Comparison of ENCODE assay signal across 22 cellular contexts in the genomic region with DNA sequence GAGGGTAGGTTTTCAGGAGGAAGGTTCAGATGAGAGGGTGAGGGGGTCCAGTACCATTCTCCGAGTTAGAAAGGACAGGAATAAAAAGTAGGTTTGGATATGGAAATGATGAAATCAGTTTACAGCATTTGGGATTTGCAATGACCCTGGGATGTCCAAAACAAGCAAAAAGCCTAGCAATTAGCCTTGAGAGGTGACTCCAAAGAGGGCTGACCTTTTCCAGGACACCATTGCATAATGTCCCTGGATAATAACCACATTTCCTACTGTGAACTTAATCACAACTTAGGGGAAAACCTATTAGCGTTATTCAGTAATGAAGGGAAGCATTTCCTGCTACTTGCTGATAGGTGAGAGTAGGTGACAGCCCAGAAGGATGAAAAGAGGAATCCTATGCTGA.
DNase-seq lines count a peak whose midpoint lies in the region; ATAC-seq and TF ChIP-seq lines count a peak whose summit lies in the region.
"Had no signal": no experiment of that assay in that cellular context is flagged by ENCODE, and none has a peak within 500 bp of the region (broad histone marks: within the 10 kb centered on the region; RNA-seq: fewer than 3 reads in every experiment).

No MANE protein-coding gene starts in this region.

- H3K4me1 Mint-ChIP-seq in MCF 10A (ENCODE audit: insufficient read depth, unreplicated experiment), result no peaks in the 10 kb centered on the region
- H3K4me1 Mint-ChIP-seq: CD8-positive, alpha-beta memory T cell had no signal

- H3K27ac ChIP-seq in breast epithelium, result peak overlapping the region; percentile 11 to 74
- H3K27ac ChIP-seq in gastrocnemius medialis, result peak overlapping the region in 3 of 4 donors; percentile 12 to 48 (median 44)
- H3K27ac ChIP-seq: C4-2B, GM23248 had no signal

- intact Hi-C loops in breast epithelium (cut with DNase I; ENCODE audit: low total_unique reads) (no loop called here), MCF 10A (cut with micrococcal nuclease) (no loop called here), left ventricle myocardium superior (cut with micrococcal nuclease) (loop anchor here (10.0 kb wide), 1 partner anchor 89 kb away; no protein-coding TSS in a partner anchor), gastrocnemius medialis (cut with DNase I; ENCODE audit: low total_unique reads) (no loop called here)

- BruUV-seq in MCF 10A (replicated peaks; lab: Mats Ljungman, UMichigan), result no TSS peak

- TF ChIP-seq CTCF in breast epithelium (IDR thresholded peaks at IDR 0.05) (no peak), MCF 10A (IDR thresholded peaks at IDR 0.05; ENCODE audit: unreplicated experiment) (no peak), fibroblast of mammary gland (conservative IDR thresholded peaks at IDR 0.05; ENCODE audit: control insufficient read depth, insufficient read depth, low read depth, low read length) (no peak), gastrocnemius medialis (IDR thresholded peaks at IDR 0.05 in 4 of 5, conservative IDR thresholded peaks at IDR 0.05 in 1 of 5) (no peak)

- no peaks in the 10 kb centered on the region for H3K9me3 Mint-ChIP-seq in MCF 10A (ENCODE audit: unreplicated experiment)

- H3K4me3 ChIP-seq in breast epithelium (no peak overlapping the region), fibroblast of mammary gland (ENCODE audit: control insufficient read depth, low read depth, low read length) (no peak overlapping the region), gastrocnemius medialis (no peak overlapping the region)
- H3K4me3 ChIP-seq: GM23248, HAP-1 had no signal

- H3K4me3 Mint-ChIP-seq in MCF 10A (ENCODE audit: unreplicated experiment), result no peak overlapping the region
- H3K4me3 Mint-ChIP-seq: CD8-positive, alpha-beta memory T cell had no signal

- H3K9me3 ChIP-seq in breast epithelium (no peaks in the 10 kb centered on the region), gastrocnemius medialis (no peaks in the 10 kb centered on the region)
- H3K9me3 ChIP-seq: HAP-1, SK-N-SH had no signal

- H3K36me3 Mint-ChIP-seq in MCF 10A (ENCODE audit: insufficient read depth, unreplicated experiment), result no peaks in the 10 kb centered on the region
- H3K36me3 Mint-ChIP-seq: CD8-positive, alpha-beta memory T cell had no signal

- H3K36me3 ChIP-seq in breast epithelium (no peaks in the 10 kb centered on the region), gastrocnemius medialis (no peaks in the 10 kb centered on the region)
- H3K36me3 ChIP-seq: HAP-1 had no signal

- peaks cover 34% of the 10 kb centered on the region for H3K27me3 Mint-ChIP-seq in MCF 10A (ENCODE audit: insufficient read depth, unreplicated experiment)

- CTCF ChIA-PET in MCF 10A (lab: Yijun Ruan, JAX), result interaction anchor here (0.6 kb wide), 1 partner anchor 697 kb away, joined by 3 read pairs; no protein-coding TSS in a partner anchor

- DNase-seq in breast epithelium (ENCODE audit: low spot score in 2 of 2) (no peak), MCF 10A (ENCODE audit: unreplicated experiment) (no peak), fibroblast of mammary gland (ENCODE audit: low read depth) (peak; percentile 6), left ventricle myocardium superior (no peak), gastrocnemius medialis (peak in 1 of 2 donors; percentile 25), nucleus accumbens (lab: John Stamatoyannopoulos, UW) (no peak), NOMO-1 (lab: John Stamatoyannopoulos, UW; ENCODE audit: unreplicated experiment in 2 of 2) (no peak)
- DNase-seq: Calu3; CD8-positive, alpha-beta memory T cell; DMS153; GM23248; KG1; MV-4-11; NCI-H1105 treated with DMSO at 0.1 percent for 48 hours; NCI-H187 treated with DMSO at 0.1 percent for 48 hours; NCI-H2107; NCI-H774; SIG-M5; SK-N-SH had no signal

- in situ Hi-C loops in gastrocnemius medialis (cut with MboI; ENCODE audit: low sequenced_read_pairs in 4 of 4), result no loop called here

- H3K4me1 ChIP-seq in breast epithelium (peaks cover 0 to 4% of the 10 kb centered on the region in 2 donors), gastrocnemius medialis (peaks cover 4 to 7% of the 10 kb centered on the region in 2 donors)
- H3K4me1 ChIP-seq: HAP-1 had no signal

- no peaks in the 10 kb centered on the region for H3K27me3 ChIP-seq in breast epithelium
- H3K27me3 ChIP-seq in gastrocnemius medialis, result no peaks in the 10 kb centered on the region

- POLR2A ChIA-PET in MCF 10A (lab: Yijun Ruan, JAX), result no interaction called here

- peak; percentile 91 for ATAC-seq in left ventricle myocardium superior
- ATAC-seq in gastrocnemius medialis, result peak; percentile 68 to 87
- no peak for ATAC-seq in SK-N-SH treated with all-trans-retinoic acid at 6 μM for 48 hours

- no peak overlapping the region for H3K27ac Mint-ChIP-seq in MCF 10A (ENCODE audit: low read depth, unreplicated experiment)
- H3K27ac Mint-ChIP-seq: CD8-positive, alpha-beta memory T cell had no signal

- no peak for TF ChIP-seq POLR2A in breast epithelium (IDR thresholded peaks at IDR 0.05)
- TF ChIP-seq POLR2A in gastrocnemius medialis (IDR thresholded peaks at IDR 0.05), result no peak

TF ChIP-seq in SK-N-SH treated with all-trans-retinoic acid at 6 μM for 48 hours, 23 proteins besides CTCF, POLR2A, EP300 and RAD21:
- TF ChIP-seq, protein P1, sequence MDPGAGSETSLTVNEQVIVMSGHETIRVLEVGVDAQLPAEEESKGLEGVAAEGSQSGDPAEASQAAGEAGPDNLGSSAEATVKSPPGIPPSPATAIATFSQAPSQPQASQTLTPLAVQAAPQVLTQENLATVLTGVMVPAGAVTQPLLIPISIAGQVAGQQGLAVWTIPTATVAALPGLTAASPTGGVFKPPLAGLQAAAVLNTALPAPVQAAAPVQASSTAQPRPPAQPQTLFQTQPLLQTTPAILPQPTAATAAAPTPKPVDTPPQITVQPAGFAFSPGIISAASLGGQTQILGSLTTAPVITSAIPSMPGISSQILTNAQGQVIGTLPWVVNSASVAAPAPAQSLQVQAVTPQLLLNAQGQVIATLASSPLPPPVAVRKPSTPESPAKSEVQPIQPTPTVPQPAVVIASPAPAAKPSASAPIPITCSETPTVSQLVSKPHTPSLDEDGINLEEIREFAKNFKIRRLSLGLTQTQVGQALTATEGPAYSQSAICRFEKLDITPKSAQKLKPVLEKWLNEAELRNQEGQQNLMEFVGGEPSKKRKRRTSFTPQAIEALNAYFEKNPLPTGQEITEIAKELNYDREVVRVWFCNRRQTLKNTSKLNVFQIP (CRISPR knock-in tag; IDR thresholded peaks at IDR 0.05; ENCODE audit: borderline replicate concordance, low read depth), result no peak
- TF ChIP-seq ZNF565 (CRISPR knock-in tag; conservative IDR thresholded peaks at IDR 0.05; ENCODE audit: low read depth), result no peak
- no peak for TF ChIP-seq ZNF70 (CRISPR knock-in tag; IDR thresholded peaks at IDR 0.05)
- TF ChIP-seq PPARA (CRISPR knock-in tag; IDR thresholded peaks at IDR 0.05; ENCODE audit: borderline replicate concordance), result no peak
- TF ChIP-seq, protein P2, sequence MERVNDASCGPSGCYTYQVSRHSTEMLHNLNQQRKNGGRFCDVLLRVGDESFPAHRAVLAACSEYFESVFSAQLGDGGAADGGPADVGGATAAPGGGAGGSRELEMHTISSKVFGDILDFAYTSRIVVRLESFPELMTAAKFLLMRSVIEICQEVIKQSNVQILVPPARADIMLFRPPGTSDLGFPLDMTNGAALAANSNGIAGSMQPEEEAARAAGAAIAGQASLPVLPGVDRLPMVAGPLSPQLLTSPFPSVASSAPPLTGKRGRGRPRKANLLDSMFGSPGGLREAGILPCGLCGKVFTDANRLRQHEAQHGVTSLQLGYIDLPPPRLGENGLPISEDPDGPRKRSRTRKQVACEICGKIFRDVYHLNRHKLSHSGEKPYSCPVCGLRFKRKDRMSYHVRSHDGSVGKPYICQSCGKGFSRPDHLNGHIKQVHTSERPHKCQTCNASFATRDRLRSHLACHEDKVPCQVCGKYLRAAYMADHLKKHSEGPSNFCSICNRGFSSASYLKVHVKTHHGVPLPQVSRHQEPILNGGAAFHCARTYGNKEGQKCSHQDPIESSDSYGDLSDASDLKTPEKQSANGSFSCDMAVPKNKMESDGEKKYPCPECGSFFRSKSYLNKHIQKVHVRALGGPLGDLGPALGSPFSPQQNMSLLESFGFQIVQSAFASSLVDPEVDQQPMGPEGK (CRISPR knock-in tag; IDR thresholded peaks at IDR 0.05; ENCODE audit: borderline replicate concordance), result no peak
- no peak for TF ChIP-seq ARNTL (CRISPR knock-in tag; IDR thresholded peaks at IDR 0.05; ENCODE audit: borderline replicate concordance, low read depth)
- no peak for TF ChIP-seq ZFP3 (CRISPR knock-in tag; IDR thresholded peaks at IDR 0.05)
